ENCODE assay signal across 11 cellular contexts in the genomic region with DNA sequence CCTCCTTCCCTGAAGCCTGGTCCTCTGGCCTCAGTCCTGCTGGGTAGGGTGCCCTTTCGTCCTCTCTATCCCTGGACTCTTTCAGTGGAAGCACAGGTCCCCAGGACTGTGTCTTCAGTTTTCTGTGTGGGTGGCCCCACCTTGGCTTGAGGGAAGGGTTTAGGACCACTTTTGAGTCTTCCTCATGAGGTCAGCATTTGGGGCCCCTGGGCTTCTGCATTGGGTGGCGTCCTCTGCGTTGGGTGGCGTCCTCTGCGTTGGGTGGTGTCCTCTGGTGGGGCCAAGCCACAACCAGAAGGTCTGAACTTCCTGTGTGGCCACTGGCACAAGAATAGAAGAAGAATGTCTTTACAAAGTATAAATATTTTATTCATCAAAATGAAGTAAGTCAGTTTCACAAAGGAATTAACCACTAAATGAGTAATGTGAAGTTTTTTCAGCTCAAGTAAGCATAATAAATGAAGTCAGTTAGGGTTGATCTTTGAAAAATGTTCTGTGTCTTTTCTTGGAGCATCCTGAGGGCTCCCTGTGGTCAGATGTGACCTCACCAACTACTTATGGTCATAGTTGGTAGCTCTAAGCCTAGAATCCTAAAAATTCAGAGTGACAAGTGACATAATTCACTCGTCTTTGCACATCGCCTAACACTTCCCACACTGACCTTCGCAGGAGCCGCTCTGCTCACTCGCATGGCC. TPM values are rescaled to one million over a fixed set of nuclear protein-coding genes. Genes with fewer than 3 reads are reported as not detected.
A peak's percentile ranks its signal among the peaks of the same experiment; 100 is the strongest.
DNase-seq lines count a peak whose midpoint lies in the region; ATAC-seq and TF ChIP-seq lines count a peak whose summit lies in the region.
"Had no signal": no experiment of that assay in that cellular context is flagged by ENCODE, and none has a peak within 500 bp of the region (broad histone marks: within the 10 kb centered on the region; RNA-seq: fewer than 3 reads in every experiment).

No MANE protein-coding gene starts in this region.

- H3K27me3 Mint-ChIP-seq in naive thymus-derived CD4-positive, alpha-beta T cell, result peaks cover 0 to 5% (median 0%) of the 10 kb centered on the region in 5 donors
- H3K27me3 Mint-ChIP-seq in CD8-positive, alpha-beta T cell (ENCODE audit: low read depth), result no peaks in the 10 kb centered on the region

- BruUV-seq in IMR-90 (replicated peaks; lab: Mats Ljungman, UMichigan), result no TSS peak

- H4K91ac ChIP-seq in IMR-90 (ENCODE audit: insufficient read depth, low read depth, low read length), result no peak overlapping the region; the same call in 1 of the 2 replicates

- no peak overlapping the region for H3K9ac ChIP-seq in IMR-90 (ENCODE audit: low read depth, low read length)

- H2BK20ac ChIP-seq in IMR-90 (ENCODE audit: low read depth, low read length), result no peak overlapping the region

- CTCF ChIA-PET in IMR-90 (lab: Yijun Ruan, JAX), result no interaction called here
- CTCF ChIA-PET in naive thymus-derived CD4-positive, alpha-beta T cell (lab: Charles Lee), result interaction anchor here (0.8 kb wide), 1 partner anchor 26 kb away, joined by 3 read pairs; no protein-coding TSS in a partner anchor
- CTCF ChIA-PET in CD8-positive, alpha-beta T cell (lab: Charles Lee), result no interaction called here

- H3K27ac ChIP-seq in IMR-90 (ENCODE audit: insufficient read depth, low read length), result no peak overlapping the region
- H3K27ac ChIP-seq in naive thymus-derived CD4-positive, alpha-beta T cell (ENCODE audit: low read depth, low read length), result no peak overlapping the region
- H3K27ac ChIP-seq in CD8-positive, alpha-beta T cell (ENCODE audit: low read depth, low read length), result no peak overlapping the region

- peak overlapping the region; percentile 26; the same call in 1 of the 2 replicates for H3K4me2 ChIP-seq in IMR-90 (ENCODE audit: low read depth, low read length)

- H3K4me3 Mint-ChIP-seq in naive thymus-derived CD4-positive, alpha-beta T cell, result no peak overlapping the region
- no peak overlapping the region for H3K4me3 Mint-ChIP-seq in CD8-positive, alpha-beta T cell

- dilution Hi-C loops in IMR-90 (cut with HindIII; ENCODE audit: low sequenced_read_pairs, unreplicated experiment), result no loop called here

- 0 out of 4 replicates have a peak overlapping the region, but pooled peaks of 1 of the 2 experiments have one; percentile 27 for H4K8ac ChIP-seq in IMR-90 (ENCODE audit: low read depth in 2 of 2, low read length in 2 of 2)

- no peak overlapping the region for H2AK9ac ChIP-seq in IMR-90 (replicated peaks; ENCODE audit: low read depth, low read length, poor library complexity)

- peaks cover 0 to 14% of the 10 kb centered on the region in 2 experiments; a peak in 2 of 4 replicates for H3K79me1 ChIP-seq in IMR-90 (ENCODE audit: low read depth in 1 of 2, low read length in 2 of 2)

- DNase-seq in AG08396 (ENCODE audit: low spot score) (peak; percentile 81), IMR-90 (peak; percentile 36), fibroblast of gingiva (ENCODE audit: low read depth) (peak; percentile 84), GM19238 (ENCODE audit: insufficient read length, low spot score) (no peak), medulla oblongata (ENCODE audit: extremely low spot score) (no peak)
- no peak for DNase-seq in naive thymus-derived CD4-positive, alpha-beta T cell
- DNase-seq in CD8-positive, alpha-beta T cell, result no peak
- DNase-seq: midbrain had no signal

- H3K4ac ChIP-seq in IMR-90 (ENCODE audit: low read depth, low read length), result peak overlapping the region; percentile 78

- intact Hi-C loops in IMR-90 (cut with micrococcal nuclease), result no loop called here
- intact Hi-C loops in naive thymus-derived CD4-positive, alpha-beta T cell (cut with micrococcal nuclease), result no loop called here
- intact Hi-C loops in CD8-positive, alpha-beta T cell (cut with DNase I, micrococcal nuclease), result no loop called here

- H2AFZ ChIP-seq in IMR-90 (replicated peaks; ENCODE audit: low read length, poor library complexity), result no peak overlapping the region

- H3K14ac ChIP-seq in IMR-90 (replicated peaks; ENCODE audit: low read depth, low read length), result no peak overlapping the region

- H3K9me3 Mint-ChIP-seq in naive thymus-derived CD4-positive, alpha-beta T cell, result peaks cover 0 to 3% (median 0%) of the 10 kb centered on the region in 11 donors
- H3K9me3 Mint-ChIP-seq in CD8-positive, alpha-beta T cell, result no peaks in the 10 kb centered on the region

- TF ChIP-seq POLR2A in IMR-90 (IDR thresholded peaks at IDR 0.05; ENCODE audit: low read depth, low read length), result no peak

- no peak overlapping the region for H3K56ac ChIP-seq in IMR-90 (ENCODE audit: extremely low read depth, insufficient read depth, low read length)

- H3K4me3 ChIP-seq in IMR-90 (ENCODE audit: insufficient read depth, low read depth, low read length), result no peak overlapping the region
- H3K4me3 ChIP-seq in naive thymus-derived CD4-positive, alpha-beta T cell (ENCODE audit: low read length), result no peak overlapping the region
- H3K4me3 ChIP-seq in CD8-positive, alpha-beta T cell (ENCODE audit: low read depth, low read length), result no peak overlapping the region
- H3K4me3 ChIP-seq: HAP-1 had no signal

- H3K36me3 Mint-ChIP-seq in naive thymus-derived CD4-positive, alpha-beta T cell, result peaks cover 0 to 18% (median 4%) of the 10 kb centered on the region in 5 donors
- no peaks in the 10 kb centered on the region for H3K36me3 Mint-ChIP-seq in CD8-positive, alpha-beta T cell

- WGBS in IMR-90 (ENCODE audit: extremely low coverage in 2 of 2, insufficient read length in 1 of 2), 2 experiments, result no CpG with 5 or more reads among the region's 10 CpGs

- ATAC-seq in IMR-90 (ENCODE audit: low read depth) (peak; percentile 75), HG03565 (IDR thresholded peaks at IDR 0.05; ENCODE audit: unreplicated experiment) (no peak)
- peak; percentile 73 for ATAC-seq in naive thymus-derived CD4-positive, alpha-beta T cell
- no peak for ATAC-seq in CD8-positive, alpha-beta T cell

- no peak for TF ChIP-seq RAD21 in IMR-90 (IDR thresholded peaks at IDR 0.05; ENCODE audit: low read length)

- H4K5ac ChIP-seq in IMR-90 (ENCODE audit: low read depth, low read length), result no peak overlapping the region

- peaks cover 16% of the 10 kb centered on the region for H3K9me1 ChIP-seq in IMR-90 (ENCODE audit: insufficient read depth, low read length)

- peaks cover 7% of the 10 kb centered on the region for H3K9me3 ChIP-seq in IMR-90 (ENCODE audit: control insufficient read depth, insufficient read depth, low read length)
- no peaks in the 10 kb centered on the region for H3K9me3 ChIP-seq in naive thymus-derived CD4-positive, alpha-beta T cell (ENCODE audit: control insufficient read depth in 2 of 3, low read length in 3 of 3)
- H3K9me3 ChIP-seq in CD8-positive, alpha-beta T cell (ENCODE audit: low read length), result no peaks in the 10 kb centered on the region
- H3K9me3 ChIP-seq: HAP-1 had no signal

- H3K23ac ChIP-seq in IMR-90 (ENCODE audit: low read depth, low read length), result no peak overlapping the region; the same call in 1 of the 2 replicates

- no peaks in the 10 kb centered on the region; the same call in 1 of the 2 replicates for H3K36me3 ChIP-seq in IMR-90 (ENCODE audit: control insufficient read depth, insufficient read depth, low read length)
- H3K36me3 ChIP-seq in naive thymus-derived CD4-positive, alpha-beta T cell (ENCODE audit: control insufficient read depth in 2 of 3, insufficient read depth in 3 of 3, low read length in 3 of 3), result no peaks in the 10 kb centered on the region
- no peaks in the 10 kb centered on the region for H3K36me3 ChIP-seq in CD8-positive, alpha-beta T cell (ENCODE audit: insufficient read depth, low read length)
- H3K36me3 ChIP-seq: HAP-1 had no signal

- H3K4me1 Mint-ChIP-seq in naive thymus-derived CD4-positive, alpha-beta T cell, result peaks cover 0 to 8% (median 0%) of the 10 kb centered on the region in 7 donors
- no peaks in the 10 kb centered on the region for H3K4me1 Mint-ChIP-seq in CD8-positive, alpha-beta T cell (ENCODE audit: low read depth)

- peaks cover 14% of the 10 kb centered on the region; the same call in 1 of the 2 replicates for H4K20me1 ChIP-seq in IMR-90 (ENCODE audit: insufficient read depth, low read length)

- peak overlapping the region; percentile 76; the same call in 1 of the 2 replicates for H2AK5ac ChIP-seq in IMR-90 (ENCODE audit: low read depth, low read length)

- in situ Hi-C loops in IMR-90 (cut with MboI; ENCODE audit: low sequenced_read_pairs), result no loop called here

- peak overlapping the region; percentile 1; the same call in 1 of the 2 replicates for H2BK120ac ChIP-seq in IMR-90 (ENCODE audit: low read depth, low read length)

- H3K27ac Mint-ChIP-seq in naive thymus-derived CD4-positive, alpha-beta T cell, result no peak overlapping the region
- no peak overlapping the region for H3K27ac Mint-ChIP-seq in CD8-positive, alpha-beta T cell

- no peak overlapping the region for H2BK5ac ChIP-seq in IMR-90 (ENCODE audit: low read depth, low read length, poor library complexity, severe bottlenecking)

- POLR2A ChIA-PET in IMR-90 (lab: Charles Lee; ENCODE audit: unreplicated experiment), result interaction anchor here (0.7 kb wide), 1 partner anchor 52 kb away, joined by 3 read pairs; no protein-coding TSS in a partner anchor
- POLR2A ChIA-PET in naive thymus-derived CD4-positive, alpha-beta T cell (lab: Charles Lee), result no interaction called here
- POLR2A ChIA-PET in CD8-positive, alpha-beta T cell (lab: Charles Lee), result no interaction called here

- H3K4me1 ChIP-seq in IMR-90 (ENCODE audit: control insufficient read depth, insufficient read depth, low read length), result peaks cover 6% of the 10 kb centered on the region
- no peaks in the 10 kb centered on the region for H3K4me1 ChIP-seq in naive thymus-derived CD4-positive, alpha-beta T cell (ENCODE audit: control insufficient read depth in 2 of 2, insufficient read depth in 2 of 2, low read length in 2 of 2)
- no peaks in the 10 kb centered on the region for H3K4me1 ChIP-seq in CD8-positive, alpha-beta T cell (ENCODE audit: insufficient read depth, low read length)
- H3K4me1 ChIP-seq: HAP-1 had no signal

- no peak for TF ChIP-seq CTCF in IMR-90 (conservative IDR thresholded peaks at IDR 0.05; ENCODE audit: low read depth, low read length)
- TF ChIP-seq CTCF in CD8-positive, alpha-beta T cell (IDR thresholded peaks at IDR 0.05), result no peak

- no peaks in the 10 kb centered on the region for H3K27me3 ChIP-seq in IMR-90 (ENCODE audit: control insufficient read depth, insufficient read depth, low read length)
- H3K27me3 ChIP-seq in naive thymus-derived CD4-positive, alpha-beta T cell (ENCODE audit: control insufficient read depth in 2 of 2, insufficient read depth in 2 of 2, low read length in 2 of 2), result no peaks in the 10 kb centered on the region
- H3K27me3 ChIP-seq in CD8-positive, alpha-beta T cell (ENCODE audit: insufficient read depth, low read length), result no peaks in the 10 kb centered on the region

- H2BK15ac ChIP-seq in IMR-90 (ENCODE audit: low read depth, low read length), result peak overlapping the region; percentile 81; the same call in 2 of the 3 replicates

- H3K18ac ChIP-seq in IMR-90 (ENCODE audit: low read depth, low read length), result peak overlapping the region; percentile 35; the same call in 1 of the 2 replicates

RNA-seq across cellular contexts. Expression of a gene that starts 39.2 kb away (rescaled TPM):
- not detected in 2 replicates for total RNA-seq in IMR-90 (2012; rRNA removed)
- polyA plus RNA-seq in IMR-90 (2012; rRNA removed), result 0.05 and 0.23 TPM in 2 replicates
- polyA plus RNA-seq in IMR-90 (2012; cell fraction: cytosol; rRNA removed), result 0.10 TPM in 1 of 2 replicates, not detected in the other
- 1.0 and 3.0 TPM in 2 replicates for polyA plus RNA-seq in IMR-90 (2012; cell fraction: nucleus; rRNA removed; ENCODE audit: low replicate concordance)
- total RNA-seq in naive thymus-derived CD4-positive, alpha-beta T cell, result under 1 TPM in 2 of 5 experiments, not detected in 3; 0.54 to 0.82 TPM
- polyA plus RNA-seq in naive thymus-derived CD4-positive, alpha-beta T cell, result not detected
- total RNA-seq in CD8-positive, alpha-beta T cell, result not detected
- total RNA-seq: NCI-H460 had no signal

Comparison
In these comparisons a context has a peak if more than half of its experiments do, and no peak if none do; other contexts are left out.
1. DNase-seq: peak in AG08396 (single experiment), IMR-90 (single experiment) and fibroblast of gingiva (single experiment); none in naive thymus-derived CD4-positive, alpha-beta T cell (0 of 9), CD8-positive, alpha-beta T cell (0 of 7), GM19238 (single experiment) and medulla oblongata (single experiment).
2. ATAC-seq: peak in IMR-90 (single experiment) and naive thymus-derived CD4-positive, alpha-beta T cell (single experiment); none in CD8-positive, alpha-beta T cell (single experiment) and HG03565 (single experiment).